1 cellular context compared by ENCODE assay signal in the genomic region with DNA sequence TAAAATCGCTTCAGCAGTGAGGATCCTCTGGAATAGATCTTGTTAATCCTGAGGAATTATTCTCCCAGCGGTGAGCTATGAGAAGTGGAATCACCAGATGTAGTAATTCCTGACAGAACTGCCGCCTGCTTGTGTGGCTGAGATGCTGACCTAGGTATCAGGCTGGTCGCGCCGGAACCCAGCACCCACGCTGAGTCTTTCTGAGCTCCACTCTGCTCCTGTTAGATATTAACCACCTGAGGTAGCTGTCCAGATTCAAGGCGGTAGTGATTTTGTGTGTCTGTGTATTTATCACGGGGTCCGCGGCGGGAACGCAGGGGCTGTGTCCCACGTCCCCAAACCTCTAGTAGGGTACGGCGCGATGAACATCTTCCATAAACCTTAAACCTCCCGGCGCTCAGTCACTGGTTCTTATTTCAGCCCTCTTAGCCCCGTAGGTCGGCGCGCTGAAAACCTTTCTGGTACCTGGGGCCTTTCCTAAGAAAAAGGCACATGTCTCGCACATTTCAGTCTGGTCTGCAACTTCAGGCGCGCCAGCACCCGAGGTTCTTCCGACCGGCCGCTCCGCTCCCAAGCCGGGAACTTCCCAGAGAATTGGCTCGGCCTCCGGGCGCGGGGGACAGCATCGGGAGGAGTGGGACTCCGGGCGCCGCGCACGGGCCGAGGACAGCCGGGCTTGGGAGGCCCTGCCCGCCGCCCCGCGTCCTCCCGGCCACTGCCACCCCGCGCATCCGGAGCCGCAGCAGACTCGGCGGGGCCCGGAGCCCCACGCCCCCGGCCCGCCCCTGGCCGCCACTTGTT.
TF ChIP-seq lines count a peak whose summit lies in the region.

No MANE protein-coding gene starts in this region.

TF ChIP-seq in WTC11, 78 proteins besides CTCF, POLR2A, EP300 and RAD21 (continued from another document):
- TF ChIP-seq GRHL2 (CRISPR knock-in tag; IDR thresholded peaks at IDR 0.05; ENCODE audit: insufficient replicate concordance, severe bottlenecking) = no peak
- TF ChIP-seq, protein P1, sequence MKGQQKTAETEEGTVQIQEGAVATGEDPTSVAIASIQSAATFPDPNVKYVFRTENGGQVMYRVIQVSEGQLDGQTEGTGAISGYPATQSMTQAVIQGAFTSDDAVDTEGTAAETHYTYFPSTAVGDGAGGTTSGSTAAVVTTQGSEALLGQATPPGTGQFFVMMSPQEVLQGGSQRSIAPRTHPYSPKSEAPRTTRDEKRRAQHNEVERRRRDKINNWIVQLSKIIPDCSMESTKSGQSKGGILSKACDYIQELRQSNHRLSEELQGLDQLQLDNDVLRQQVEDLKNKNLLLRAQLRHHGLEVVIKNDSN (CRISPR knock-in tag; IDR thresholded peaks at IDR 0.05) = 0 out of 2 replicates have a peak, but pooled peaks have one; percentile 6
- TF ChIP-seq ZNF121 (CRISPR knock-in tag; IDR thresholded peaks at IDR 0.05) = no peak
- TF ChIP-seq, protein P2, sequence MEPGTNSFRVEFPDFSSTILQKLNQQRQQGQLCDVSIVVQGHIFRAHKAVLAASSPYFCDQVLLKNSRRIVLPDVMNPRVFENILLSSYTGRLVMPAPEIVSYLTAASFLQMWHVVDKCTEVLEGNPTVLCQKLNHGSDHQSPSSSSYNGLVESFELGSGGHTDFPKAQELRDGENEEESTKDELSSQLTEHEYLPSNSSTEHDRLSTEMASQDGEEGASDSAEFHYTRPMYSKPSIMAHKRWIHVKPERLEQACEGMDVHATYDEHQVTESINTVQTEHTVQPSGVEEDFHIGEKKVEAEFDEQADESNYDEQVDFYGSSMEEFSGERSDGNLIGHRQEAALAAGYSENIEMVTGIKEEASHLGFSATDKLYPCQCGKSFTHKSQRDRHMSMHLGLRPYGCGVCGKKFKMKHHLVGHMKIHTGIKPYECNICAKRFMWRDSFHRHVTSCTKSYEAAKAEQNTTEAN (CRISPR knock-in tag; IDR thresholded peaks at IDR 0.05) = 0 out of 2 replicates have a peak, but pooled peaks have one; percentile 8
- no peak for TF ChIP-seq ZNF263 (CRISPR knock-in tag; IDR thresholded peaks at IDR 0.05; ENCODE audit: low read depth)
- TF ChIP-seq ETV6 (CRISPR knock-in tag; IDR thresholded peaks at IDR 0.05) = no peak
- 0 out of 2 replicates have a peak, but pooled peaks have one; percentile 41 for TF ChIP-seq ZMAT4 (CRISPR knock-in tag; IDR thresholded peaks at IDR 0.05)
- TF ChIP-seq ZNF317 (CRISPR knock-in tag; IDR thresholded peaks at IDR 0.05; ENCODE audit: borderline replicate concordance, low read depth) = no peak
- no peak for TF ChIP-seq TP53 (CRISPR knock-in tag; IDR thresholded peaks at IDR 0.05)
- no peak for TF ChIP-seq JUN (CRISPR knock-in tag; IDR thresholded peaks at IDR 0.05)
- TF ChIP-seq E2F4 (CRISPR knock-in tag; IDR thresholded peaks at IDR 0.05; ENCODE audit: borderline replicate concordance, low read depth) = no peak
- no peak for TF ChIP-seq MXD4 (CRISPR knock-in tag; IDR thresholded peaks at IDR 0.05; ENCODE audit: borderline replicate concordance)
- TF ChIP-seq ATF6 (CRISPR knock-in tag; IDR thresholded peaks at IDR 0.05) = no peak
- no peak for TF ChIP-seq PRRX2 (CRISPR knock-in tag; IDR thresholded peaks at IDR 0.05)
- TF ChIP-seq GABPB1 (CRISPR knock-in tag; IDR thresholded peaks at IDR 0.05) = peak; percentile 9; the same call in 1 of the 2 replicates
- no peak for TF ChIP-seq NR3C1 (CRISPR knock-in tag; conservative IDR thresholded peaks at IDR 0.05; ENCODE audit: low read depth)
- no peak; the same call in 1 of the 2 replicates for TF ChIP-seq MYBL2 (CRISPR knock-in tag; IDR thresholded peaks at IDR 0.05)
- TF ChIP-seq FOXJ3 (CRISPR knock-in tag; IDR thresholded peaks at IDR 0.05; ENCODE audit: borderline replicate concordance) = no peak
- no peak for TF ChIP-seq CBFB (CRISPR knock-in tag; IDR thresholded peaks at IDR 0.05; ENCODE audit: low read depth)
- TF ChIP-seq, protein P3, sequence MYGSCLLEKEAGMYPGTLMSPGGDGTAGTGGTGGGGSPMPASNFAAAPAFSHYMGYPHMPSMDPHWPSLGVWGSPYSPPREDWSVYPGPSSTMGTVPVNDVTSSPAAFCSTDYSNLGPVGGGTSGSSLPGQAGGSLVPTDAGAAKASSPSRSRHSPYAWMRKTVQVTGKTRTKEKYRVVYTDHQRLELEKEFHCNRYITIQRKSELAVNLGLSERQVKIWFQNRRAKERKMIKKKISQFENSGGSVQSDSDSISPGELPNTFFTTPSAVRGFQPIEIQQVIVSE (CRISPR knock-in tag; IDR thresholded peaks at IDR 0.05; ENCODE audit: borderline replicate concordance) = no peak
- TF ChIP-seq, protein P4, sequence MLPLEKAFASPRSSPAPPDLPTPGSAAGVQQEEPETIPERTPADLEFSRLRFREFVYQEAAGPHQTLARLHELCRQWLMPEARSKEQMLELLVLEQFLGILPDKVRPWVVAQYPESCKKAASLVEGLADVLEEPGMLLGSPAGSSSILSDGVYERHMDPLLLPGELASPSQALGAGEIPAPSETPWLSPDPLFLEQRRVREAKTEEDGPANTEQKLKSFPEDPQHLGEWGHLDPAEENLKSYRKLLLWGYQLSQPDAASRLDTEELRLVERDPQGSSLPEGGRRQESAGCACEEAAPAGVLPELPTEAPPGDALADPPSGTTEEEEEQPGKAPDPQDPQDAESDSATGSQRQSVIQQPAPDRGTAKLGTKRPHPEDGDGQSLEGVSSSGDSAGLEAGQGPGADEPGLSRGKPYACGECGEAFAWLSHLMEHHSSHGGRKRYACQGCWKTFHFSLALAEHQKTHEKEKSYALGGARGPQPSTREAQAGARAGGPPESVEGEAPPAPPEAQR (CRISPR knock-in tag; IDR thresholded peaks at IDR 0.05) = no peak
- TF ChIP-seq TEAD4 (CRISPR knock-in tag; IDR thresholded peaks at IDR 0.05) = no peak
- TF ChIP-seq ZNF423 (CRISPR knock-in tag; IDR thresholded peaks at IDR 0.05) = no peak
- TF ChIP-seq, protein P5, sequence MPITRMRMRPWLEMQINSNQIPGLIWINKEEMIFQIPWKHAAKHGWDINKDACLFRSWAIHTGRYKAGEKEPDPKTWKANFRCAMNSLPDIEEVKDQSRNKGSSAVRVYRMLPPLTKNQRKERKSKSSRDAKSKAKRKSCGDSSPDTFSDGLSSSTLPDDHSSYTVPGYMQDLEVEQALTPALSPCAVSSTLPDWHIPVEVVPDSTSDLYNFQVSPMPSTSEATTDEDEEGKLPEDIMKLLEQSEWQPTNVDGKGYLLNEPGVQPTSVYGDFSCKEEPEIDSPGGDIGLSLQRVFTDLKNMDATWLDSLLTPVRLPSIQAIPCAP (CRISPR knock-in tag; IDR thresholded peaks at IDR 0.05) = no peak
- TF ChIP-seq, protein P6, sequence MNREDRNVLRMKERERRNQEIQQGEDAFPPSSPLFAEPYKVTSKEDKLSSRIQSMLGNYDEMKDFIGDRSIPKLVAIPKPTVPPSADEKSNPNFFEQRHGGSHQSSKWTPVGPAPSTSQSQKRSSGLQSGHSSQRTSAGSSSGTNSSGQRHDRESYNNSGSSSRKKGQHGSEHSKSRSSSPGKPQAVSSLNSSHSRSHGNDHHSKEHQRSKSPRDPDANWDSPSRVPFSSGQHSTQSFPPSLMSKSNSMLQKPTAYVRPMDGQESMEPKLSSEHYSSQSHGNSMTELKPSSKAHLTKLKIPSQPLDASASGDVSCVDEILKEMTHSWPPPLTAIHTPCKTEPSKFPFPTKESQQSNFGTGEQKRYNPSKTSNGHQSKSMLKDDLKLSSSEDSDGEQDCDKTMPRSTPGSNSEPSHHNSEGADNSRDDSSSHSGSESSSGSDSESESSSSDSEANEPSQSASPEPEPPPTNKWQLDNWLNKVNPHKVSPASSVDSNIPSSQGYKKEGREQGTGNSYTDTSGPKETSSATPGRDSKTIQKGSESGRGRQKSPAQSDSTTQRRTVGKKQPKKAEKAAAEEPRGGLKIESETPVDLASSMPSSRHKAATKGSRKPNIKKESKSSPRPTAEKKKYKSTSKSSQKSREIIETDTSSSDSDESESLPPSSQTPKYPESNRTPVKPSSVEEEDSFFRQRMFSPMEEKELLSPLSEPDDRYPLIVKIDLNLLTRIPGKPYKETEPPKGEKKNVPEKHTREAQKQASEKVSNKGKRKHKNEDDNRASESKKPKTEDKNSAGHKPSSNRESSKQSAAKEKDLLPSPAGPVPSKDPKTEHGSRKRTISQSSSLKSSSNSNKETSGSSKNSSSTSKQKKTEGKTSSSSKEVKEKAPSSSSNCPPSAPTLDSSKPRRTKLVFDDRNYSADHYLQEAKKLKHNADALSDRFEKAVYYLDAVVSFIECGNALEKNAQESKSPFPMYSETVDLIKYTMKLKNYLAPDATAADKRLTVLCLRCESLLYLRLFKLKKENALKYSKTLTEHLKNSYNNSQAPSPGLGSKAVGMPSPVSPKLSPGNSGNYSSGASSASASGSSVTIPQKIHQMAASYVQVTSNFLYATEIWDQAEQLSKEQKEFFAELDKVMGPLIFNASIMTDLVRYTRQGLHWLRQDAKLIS (CRISPR knock-in tag; IDR thresholded peaks at IDR 0.05; ENCODE audit: borderline replicate concordance) = no peak
- no peak for TF ChIP-seq STAT6 (CRISPR knock-in tag; conservative IDR thresholded peaks at IDR 0.05; ENCODE audit: low read depth)
- TF ChIP-seq OVOL2 (CRISPR knock-in tag; IDR thresholded peaks at IDR 0.05; ENCODE audit: borderline replicate concordance) = no peak
- TF ChIP-seq SMAD3 (CRISPR knock-in tag; IDR thresholded peaks at IDR 0.05; ENCODE audit: borderline replicate concordance) = no peak
- TF ChIP-seq ERG (CRISPR knock-in tag; IDR thresholded peaks at IDR 0.05) = no peak
- no peak for TF ChIP-seq ZNF512 (CRISPR knock-in tag; IDR thresholded peaks at IDR 0.05; ENCODE audit: borderline replicate concordance)
